8 cellular contexts compared by ENCODE assay signal in genomic region chr19:10000171-10000826, GRCh38. TPM values are rescaled to one million over a fixed set of nuclear protein-coding genes. Genes with fewer than 3 reads are reported as not detected.
DNase-seq lines count a peak whose midpoint lies in the region; ATAC-seq and TF ChIP-seq lines count a peak whose summit lies in the region.

No MANE protein-coding gene starts in this region.

- WGBS in endodermal cell (ENCODE audit: insufficient coverage in 1 of 2, insufficient read length in 1 of 2), 2 experiments: 14 to 17% methylated on average over 9 to 16 of the region's 16 CpGs

- CTCF ChIA-PET in AG04450 (lab: Charles Lee): interaction anchor here (0.5 to 4.3 kb wide), 58 partner anchors 8 to 1963 kb away, joined by 3 to 59 read pairs (median 5); partner anchors contain the start of genes ANGPTL6, COL5A3 and OLFM2
- CTCF ChIA-PET in naive thymus-derived CD4-positive, alpha-beta T cell (lab: Charles Lee): interaction anchor here (0.6 to 1.3 kb wide), 8 partner anchors 8 to 1169 kb away, joined by 3 to 5 read pairs (median 4); no protein-coding TSS in a partner anchor

- H3K9ac ChIP-seq in endodermal cell (ENCODE audit: extremely low read depth, low read length, poor library complexity, severe bottlenecking): no peak overlapping the region

- no peak for DNase-seq in AG04450 (ENCODE audit: low read depth, low spot score)
- DNase-seq in GM13976 (ENCODE audit: low spot score): peak; percentile 90
- DNase-seq in NCI-H69 (lab: John Stamatoyannopoulos, UW): peak; percentile 52
- DNase-seq in activated CD8-positive, alpha-beta memory T cell treated with anti-CD3 and anti-CD28 coated beads for 4 hours (ENCODE audit: low read depth in 2 of 2): peak; percentile 29 to 32
- peak; percentile 93 for DNase-seq in endodermal cell
- DNase-seq in naive thymus-derived CD4-positive, alpha-beta T cell: peak; percentile 34 to 74 (median 48)
- DNase-seq in stimulated activated naive CD8-positive, alpha-beta T cell treated with anti-CD3 and anti-CD28 coated beads, Interleukin-15, Interleukin-2, amounts not matched to agents 100 U/mL and 50 U/mL, for 24 hours: peak; percentile 79

- in situ Hi-C loops in GM13976 (cut with MboI; ENCODE audit: low sequenced_read_pairs, unreplicated experiment): no loop called here

- H3K4me1 Mint-ChIP-seq in endodermal cell: no peaks in the 10 kb centered on the region
- H3K4me1 Mint-ChIP-seq in naive thymus-derived CD4-positive, alpha-beta T cell: peaks cover 0 to 8% (median 6%) of the 10 kb centered on the region in 7 donors

- H3K27me3 Mint-ChIP-seq in endodermal cell (ENCODE audit: insufficient read depth): peaks cover 28% of the 10 kb centered on the region
- H3K27me3 Mint-ChIP-seq in naive thymus-derived CD4-positive, alpha-beta T cell: peaks cover 5 to 54% (median 45%) of the 10 kb centered on the region in 5 donors

- POLR2A ChIA-PET in AG04450 (lab: Yijun Ruan, JAX): interaction anchor here (0.6 to 1.0 kb wide), 4 partner anchors 9 to 87 kb away, joined by 3 to 11 read pairs (median 7); no protein-coding TSS in a partner anchor
- POLR2A ChIA-PET in naive thymus-derived CD4-positive, alpha-beta T cell (lab: Charles Lee): interaction anchor here (0.6 kb wide), 1 partner anchor 147 kb away, joined by 3 read pairs; no protein-coding TSS in a partner anchor

- peak; percentile 54 for ATAC-seq in naive thymus-derived CD4-positive, alpha-beta T cell
- no peak for ATAC-seq in stimulated activated naive CD8-positive, alpha-beta T cell treated with anti-CD3 and anti-CD28 coated beads, Interleukin-15, Interleukin-2, amounts not matched to agents 100 U/mL and 50 U/mL, for 24 hours
- ATAC-seq in GM21515 (IDR thresholded peaks at IDR 0.05; ENCODE audit: unreplicated experiment): no peak

- intact Hi-C loops in naive thymus-derived CD4-positive, alpha-beta T cell (cut with micrococcal nuclease): loop anchor here (1.0 to 5.0 kb wide), 3 partner anchors 69 to 863 kb away; no protein-coding TSS in a partner anchor

- H3K4me3 Mint-ChIP-seq in endodermal cell: no peak overlapping the region
- H3K4me3 Mint-ChIP-seq in naive thymus-derived CD4-positive, alpha-beta T cell: no peak overlapping the region

- no peaks in the 10 kb centered on the region for H3K4me1 ChIP-seq in endodermal cell (ENCODE audit: control insufficient read depth, insufficient read depth, low read length)
- peaks cover 0 to 3% of the 10 kb centered on the region in 2 donors for H3K4me1 ChIP-seq in naive thymus-derived CD4-positive, alpha-beta T cell (ENCODE audit: control insufficient read depth in 2 of 2, insufficient read depth in 2 of 2, low read length in 2 of 2)

- TF ChIP-seq CTCF in AG04450 (IDR thresholded peaks at IDR 0.05; ENCODE audit: low read depth, low read length): peak; percentile 95
- TF ChIP-seq CTCF in GM13976 (IDR thresholded peaks at IDR 0.05; ENCODE audit: borderline replicate concordance, control extremely low read depth, extremely low read depth, insufficient read depth, missing control alignments): peak; percentile 71
- TF ChIP-seq CTCF in endodermal cell (conservative IDR thresholded peaks at IDR 0.05): peak; percentile 85

- H3K4me3 ChIP-seq in AG04450 (ENCODE audit: low read depth, low read length) (no peak overlapping the region), endodermal cell (ENCODE audit: low read length) (no peak overlapping the region)
- H3K4me3 ChIP-seq in naive thymus-derived CD4-positive, alpha-beta T cell (ENCODE audit: low read length): no peak overlapping the region

- no peaks in the 10 kb centered on the region for H3K36me3 ChIP-seq in endodermal cell (ENCODE audit: control insufficient read depth, insufficient read depth, low read length)
- H3K36me3 ChIP-seq in naive thymus-derived CD4-positive, alpha-beta T cell (ENCODE audit: control insufficient read depth in 2 of 3, insufficient read depth in 3 of 3, low read length in 3 of 3): no peaks in the 10 kb centered on the region

- no peak overlapping the region for H3K27ac ChIP-seq in AG04450 (ENCODE audit: low read depth, low read length)
- H3K27ac ChIP-seq in endodermal cell (ENCODE audit: low read depth, low read length): no peak overlapping the region
- no peak overlapping the region for H3K27ac ChIP-seq in naive thymus-derived CD4-positive, alpha-beta T cell (ENCODE audit: low read depth, low read length)

- no peaks in the 10 kb centered on the region for H3K36me3 Mint-ChIP-seq in endodermal cell (ENCODE audit: low read depth)
- no peaks in the 10 kb centered on the region for H3K36me3 Mint-ChIP-seq in naive thymus-derived CD4-positive, alpha-beta T cell

- H3K27ac Mint-ChIP-seq in endodermal cell: no peak overlapping the region
- peak overlapping the region in 2 of 9 donors; percentile 17 to 28 for H3K27ac Mint-ChIP-seq in naive thymus-derived CD4-positive, alpha-beta T cell

- no peaks in the 10 kb centered on the region for H3K27me3 ChIP-seq in AG04450 (ENCODE audit: control insufficient read depth, insufficient read depth, low read length)
- peaks cover 4% of the 10 kb centered on the region for H3K27me3 ChIP-seq in endodermal cell (ENCODE audit: control insufficient read depth, insufficient read depth, low read length, poor library complexity, severe bottlenecking)
- H3K27me3 ChIP-seq in naive thymus-derived CD4-positive, alpha-beta T cell (ENCODE audit: control insufficient read depth in 2 of 2, insufficient read depth in 2 of 2, low read length in 2 of 2): no peaks in the 10 kb centered on the region

- no peaks in the 10 kb centered on the region for H3K9me3 ChIP-seq in AG04450 (ENCODE audit: control insufficient read depth, insufficient read depth, low read length)
- no peaks in the 10 kb centered on the region for H3K9me3 ChIP-seq in endodermal cell (ENCODE audit: control insufficient read depth, low read length)
- no peaks in the 10 kb centered on the region for H3K9me3 ChIP-seq in naive thymus-derived CD4-positive, alpha-beta T cell (ENCODE audit: control insufficient read depth in 2 of 3, low read length in 3 of 3)

- H3K9me3 Mint-ChIP-seq in endodermal cell: no peaks in the 10 kb centered on the region
- H3K9me3 Mint-ChIP-seq in naive thymus-derived CD4-positive, alpha-beta T cell: peaks cover 0 to 3% (median 0%) of the 10 kb centered on the region in 11 donors

RNA-seq across cellular contexts. Expression of gene COL5A3, which starts 10.0 kb away (rescaled TPM):
- 1.6 TPM in 2 replicates for polyA plus RNA-seq in AG04450 (2011; rRNA removed)
- 1.5 and 2.1 TPM in 2 replicates for polyA minus RNA-seq in AG04450 (2011; rRNA and poly(A)+ RNA removed)
- under 1 TPM in 1 of 2 donors, not detected in 1; 0.04 TPM for total RNA-seq in endodermal cell
- 2.1 TPM for polyA plus RNA-seq in endodermal cell (2013, experiment 1 of 2)
- 2.4 TPM for polyA plus RNA-seq in endodermal cell (2013, experiment 2 of 2)
- total RNA-seq in naive thymus-derived CD4-positive, alpha-beta T cell: 1 to 10 TPM in 1 of 5 experiments, under 1 TPM in 3, not detected in 1; 0.05 to 1.9 (median 0.09) TPM
- not detected for polyA plus RNA-seq in naive thymus-derived CD4-positive, alpha-beta T cell

RNA-seq across cellular contexts. Expression of gene RDH8, which starts 13.0 kb away (rescaled TPM):
- polyA plus RNA-seq in AG04450 (2011; rRNA removed): not detected in 2 replicates
- not detected in 2 replicates for polyA minus RNA-seq in AG04450 (2011; rRNA and poly(A)+ RNA removed)
- total RNA-seq in endodermal cell: not detected
- polyA plus RNA-seq in endodermal cell (2013, experiment 1 of 2): not detected
- polyA plus RNA-seq in endodermal cell (2013, experiment 2 of 2): 0.17 TPM
- not detected for total RNA-seq in naive thymus-derived CD4-positive, alpha-beta T cell
- polyA plus RNA-seq in naive thymus-derived CD4-positive, alpha-beta T cell: not detected
